ENCODE assay signal across 11 cellular contexts in the genomic region with DNA sequence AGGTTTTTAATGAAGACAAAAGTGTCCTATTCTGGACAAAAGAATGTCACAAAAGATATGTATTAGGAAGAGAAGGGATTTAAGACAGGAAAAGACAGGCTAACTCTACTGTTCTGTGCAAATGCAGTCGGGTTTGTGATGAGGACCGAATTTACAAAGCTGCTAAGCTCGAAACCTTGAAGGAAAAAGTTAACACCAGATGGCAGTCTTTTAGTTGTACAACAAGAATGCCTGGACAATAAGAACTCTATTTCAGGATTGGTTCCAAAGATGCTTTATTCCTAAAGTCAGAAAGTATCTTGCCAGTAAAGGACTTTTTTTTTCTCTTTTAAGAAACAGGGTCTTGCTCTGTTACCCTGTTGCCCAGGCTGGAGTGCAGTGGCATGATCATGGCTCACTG. TPM values are rescaled to one million over a fixed set of nuclear protein-coding genes. Genes with fewer than 3 reads are reported as not detected.
A peak's percentile ranks its signal among the peaks of the same experiment; 100 is the strongest.
DNase-seq lines count a peak whose midpoint lies in the region; ATAC-seq and TF ChIP-seq lines count a peak whose summit lies in the region.
"Had no signal": no experiment of that assay in that cellular context is flagged by ENCODE, and none has a peak within 500 bp of the region (broad histone marks: within the 10 kb centered on the region; RNA-seq: fewer than 3 reads in every experiment).

No MANE protein-coding gene starts in this region.

- no peaks in the 10 kb centered on the region for H3K9me3 ChIP-seq in breast epithelium
- no peaks in the 10 kb centered on the region; the same call in 1 of the 2 replicates for H3K9me3 ChIP-seq in PC-9 (ENCODE audit: insufficient read depth, low read depth)
- H3K9me3 ChIP-seq: Caco-2 had no signal

- BruUV-seq in MCF 10A (replicated peaks; lab: Mats Ljungman, UMichigan) (no TSS peak), PC-9 (replicated peaks; lab: Mats Ljungman, UMichigan) (no TSS peak)

- no peak overlapping the region for H3K4me3 Mint-ChIP-seq in MCF 10A (ENCODE audit: unreplicated experiment)
- no peak overlapping the region for H3K4me3 Mint-ChIP-seq in type B pancreatic cell

- H3K79me2 ChIP-seq in PC-9 (ENCODE audit: low read depth) = no peaks in the 10 kb centered on the region

- intact Hi-C loops in MCF 10A (cut with micrococcal nuclease) (loop anchor here (1.0 to 2.0 kb wide), 3 partner anchors 120 to 817 kb away; no protein-coding TSS in a partner anchor), breast epithelium (cut with DNase I; ENCODE audit: low total_unique reads) (no loop called here), PC-9 (cut with micrococcal nuclease; ENCODE audit: unreplicated experiment) (loop anchor here (10.0 kb wide), 1 partner anchor 674 kb away; no protein-coding TSS in a partner anchor), posterior vena cava (cut with DNase I) (no loop called here)

- CTCF ChIA-PET in MCF 10A (lab: Yijun Ruan, JAX) (interaction anchor here (0.5 to 4.0 kb wide), 58 partner anchors 8 to 1684 kb away, joined by 3 to 37 read pairs (median 4); partner anchors contain the start of gene UGGT2), PC-9 (lab: Charles Lee) (interaction anchor here (0.7 kb wide), 2 partner anchors 16 to 21 kb away, joined by 3 to 4 read pairs; no protein-coding TSS in a partner anchor)

- no peaks in the 10 kb centered on the region for H3K4me1 Mint-ChIP-seq in MCF 10A (ENCODE audit: insufficient read depth, unreplicated experiment)
- H3K4me1 Mint-ChIP-seq in type B pancreatic cell (ENCODE audit: unreplicated experiment) = no peaks in the 10 kb centered on the region

- no peaks in the 10 kb centered on the region for H3K27me3 ChIP-seq in breast epithelium
- no peaks in the 10 kb centered on the region for H3K27me3 ChIP-seq in PC-9 (ENCODE audit: insufficient read depth, low read depth)

- TF ChIP-seq POLR2A in breast epithelium (IDR thresholded peaks at IDR 0.05) = no peak

- TF ChIP-seq CTCF in MCF 10A (IDR thresholded peaks at IDR 0.05; ENCODE audit: unreplicated experiment) = peak; percentile 43
- TF ChIP-seq CTCF in breast epithelium (IDR thresholded peaks at IDR 0.05) = no peak
- peak; percentile 45 for TF ChIP-seq CTCF in PC-9 (conservative IDR thresholded peaks at IDR 0.05)
- peak; percentile 29 for TF ChIP-seq CTCF in fibroblast of mammary gland (conservative IDR thresholded peaks at IDR 0.05; ENCODE audit: control insufficient read depth, insufficient read depth, low read depth, low read length)
- peak; percentile 64 for TF ChIP-seq CTCF in type B pancreatic cell (conservative IDR thresholded peaks at IDR 0.05)

- H3K36me3 Mint-ChIP-seq in MCF 10A (ENCODE audit: insufficient read depth, unreplicated experiment) (no peaks in the 10 kb centered on the region), type B pancreatic cell (no peaks in the 10 kb centered on the region)

- 0 out of 2 replicates have a peak, but pooled peaks cover 3% of the 10 kb centered on the region for H3K9me2 ChIP-seq in PC-9 (ENCODE audit: insufficient read depth)

- H3K4me1 ChIP-seq in breast epithelium (no peaks in the 10 kb centered on the region), PC-9 (replicated peaks; ENCODE audit: insufficient read depth) (no peaks in the 10 kb centered on the region)
- H3K4me1 ChIP-seq: Caco-2 had no signal

- H3K9me3 Mint-ChIP-seq in MCF 10A (ENCODE audit: unreplicated experiment) (no peaks in the 10 kb centered on the region), type B pancreatic cell (no peaks in the 10 kb centered on the region)

- no peaks in the 10 kb centered on the region for H4K20me1 ChIP-seq in PC-9 (ENCODE audit: insufficient read depth)

- H3K36me3 ChIP-seq in breast epithelium (no peaks in the 10 kb centered on the region), PC-9 (ENCODE audit: low read depth) (no peaks in the 10 kb centered on the region)

- H3K27ac ChIP-seq in breast epithelium (no peak overlapping the region), PC-9 (no peak overlapping the region)

- POLR2A ChIA-PET in MCF 10A (lab: Yijun Ruan, JAX) = interaction anchor here (0.6 to 1.0 kb wide), 6 partner anchors 88 to 1359 kb away, joined by 4 to 5 read pairs (median 4); no protein-coding TSS in a partner anchor
- POLR2A ChIA-PET in PC-9 (lab: Charles Lee; ENCODE audit: unreplicated experiment) = no interaction called here

- H3K27ac Mint-ChIP-seq in MCF 10A (ENCODE audit: low read depth, unreplicated experiment) = no peak overlapping the region
- no peak overlapping the region for H3K27ac Mint-ChIP-seq in type B pancreatic cell

- H3K4me2 ChIP-seq in PC-9 = no peak overlapping the region

- H3K4me3 ChIP-seq in breast epithelium (no peak overlapping the region), PC-9 (no peak overlapping the region), fibroblast of mammary gland (ENCODE audit: control insufficient read depth, low read depth, low read length) (no peak overlapping the region)
- H3K4me3 ChIP-seq: lung had no signal

- no peak for ATAC-seq in GM19397 (IDR thresholded peaks at IDR 0.05; ENCODE audit: unreplicated experiment)

- no peak overlapping the region for H2AFZ ChIP-seq in PC-9

- H3F3A ChIP-seq in PC-9 (ENCODE audit: insufficient read depth, low read depth) = no peaks in the 10 kb centered on the region

- H3K27me3 Mint-ChIP-seq in MCF 10A (ENCODE audit: insufficient read depth, unreplicated experiment) (no peaks in the 10 kb centered on the region), type B pancreatic cell (no peaks in the 10 kb centered on the region)

- DNase-seq in MCF 10A (ENCODE audit: unreplicated experiment) = peak; percentile 52
- no peak for DNase-seq in breast epithelium (ENCODE audit: low spot score in 2 of 2)
- DNase-seq in PC-9 = peak in 1 of 2 experiments; percentile 40
- peak; percentile 48 for DNase-seq in fibroblast of mammary gland (ENCODE audit: low read depth)
- no peak for DNase-seq in type B pancreatic cell (ENCODE audit: extremely low spot score, unreplicated experiment)
- no peak for DNase-seq in posterior vena cava (ENCODE audit: low spot score)
- no peak for DNase-seq in activated CD4-positive, alpha-beta T cell treated with anti-CD3 and anti-CD28 coated beads, Interleukin-2, amount 50 U/mL, for 48 hours

RNA-seq across cellular contexts. Expression of gene HS6ST3, which starts 51.1 kb away (rescaled TPM):
- 0.05 and 0.09 TPM in 2 replicates for total RNA-seq in MCF 10A (2022)
- 1 to 10 TPM in 1 of 3 donors, under 1 TPM in 2; under 0.01 to 1.3 (median 0.59) TPM for total RNA-seq in breast epithelium
- total RNA-seq in PC-9 (2021) = not detected in 2 replicates
- 4.2 and 4.7 TPM in 2 replicates for total RNA-seq in type B pancreatic cell (ENCODE audit: low replicate concordance)
- total RNA-seq in posterior vena cava = 1 to 10 TPM; 2.6 to 5.0 TPM
- total RNA-seq: activated CD8-positive, alpha-beta memory T cell treated with anti-CD3 and anti-CD28 coated beads for 36 hours; Caco-2 had no signal

Comparison
In these comparisons a context has a peak if more than half of its experiments do, and no peak if none do; other contexts are left out.
1. DNase-seq: peak in MCF 10A (single experiment) and fibroblast of mammary gland (single experiment); none in breast epithelium (0 of 2), type B pancreatic cell (single experiment), posterior vena cava (single experiment) and activated CD4-positive, alpha-beta T cell treated with anti-CD3 and anti-CD28 coated beads, Interleukin-2, amount 50 U/mL, for 48 hours (0 of 2).
2. CTCF ChIP-seq: peak in MCF 10A (single experiment), PC-9 (single experiment), fibroblast of mammary gland (single experiment) and type B pancreatic cell (single experiment); none in breast epithelium (0 of 3).
3. intact Hi-C loops: an anchor here in MCF 10A (1.0 to 2.0 kb wide) and PC-9 (10.0 kb wide); none called in breast epithelium and posterior vena cava.